ENCODE assay signal across 1 cellular context in the genomic region with DNA sequence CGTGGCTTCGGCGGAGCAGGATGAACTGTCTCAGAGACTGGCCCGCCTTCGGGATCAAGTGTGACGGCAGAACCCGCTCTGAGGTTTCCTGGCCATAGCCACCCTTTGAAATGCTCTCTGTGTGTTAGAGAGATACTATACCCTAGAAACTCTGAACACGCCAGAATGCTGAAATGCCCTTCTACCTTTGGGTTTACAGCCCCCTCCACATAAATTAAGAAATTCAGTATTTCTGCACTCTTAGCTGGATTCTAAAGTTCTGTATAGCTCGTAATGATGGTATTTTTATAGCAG.
A peak's percentile ranks its signal among the peaks of the same experiment; 100 is the strongest.
TF ChIP-seq lines count a peak whose summit lies in the region.

No MANE protein-coding gene starts in this region.

TF ChIP-seq in K562, 482 proteins besides CTCF, POLR2A, EP300 and RAD21:
- TF ChIP-seq, protein P1, sequence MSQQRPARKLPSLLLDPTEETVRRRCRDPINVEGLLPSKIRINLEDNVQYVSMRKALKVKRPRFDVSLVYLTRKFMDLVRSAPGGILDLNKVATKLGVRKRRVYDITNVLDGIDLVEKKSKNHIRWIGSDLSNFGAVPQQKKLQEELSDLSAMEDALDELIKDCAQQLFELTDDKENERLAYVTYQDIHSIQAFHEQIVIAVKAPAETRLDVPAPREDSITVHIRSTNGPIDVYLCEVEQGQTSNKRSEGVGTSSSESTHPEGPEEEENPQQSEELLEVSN (IDR thresholded peaks at IDR 0.05; ENCODE audit: borderline replicate concordance in 1 of 2, extremely low read depth in 1 of 2, insufficient read depth in 1 of 2, insufficient read length in 1 of 2, low read depth in 1 of 2, low read length in 1 of 2, poor library complexity in 1 of 2, severe bottlenecking in 1 of 2), result peak in 1 of 2 experiments; percentile 48
- no peak for TF ChIP-seq ZNF436 (CRISPR knock-in tag; IDR thresholded peaks at IDR 0.05)
